In genomic region chr19:39557791-39558622, GRCh38 we compare ENCODE assay signal across 10 cellular contexts. TPM values are rescaled to one million over a fixed set of nuclear protein-coding genes. Genes with fewer than 3 reads are reported as not detected.
DNase-seq lines count a peak whose midpoint lies in the region; ATAC-seq and TF ChIP-seq lines count a peak whose summit lies in the region.
"Had no signal": no experiment of that assay in that cellular context is flagged by ENCODE, and none has a peak within 500 bp of the region (broad histone marks: within the 10 kb centered on the region; RNA-seq: fewer than 3 reads in every experiment).

No MANE protein-coding gene starts in this region.

- peak overlapping the region; percentile 9; the same call in 1 of the 2 replicates for H3K4me3 ChIP-seq in MM.1S (ENCODE audit: low read length)
- H3K4me3 ChIP-seq in parathyroid adenoma (ENCODE audit: low read depth, low read length) = peak overlapping the region; percentile 21
- H3K4me3 ChIP-seq: skin epidermis had no signal

- H2AFZ ChIP-seq in MM.1S (ENCODE audit: low read length) (no peak overlapping the region), parathyroid adenoma (peak overlapping the region; percentile 89)

- peak overlapping the region; percentile 51 for H3K4me2 ChIP-seq in MM.1S (ENCODE audit: low read depth, low read length)
- H3K4me2 ChIP-seq in parathyroid adenoma (ENCODE audit: low read length) = peak overlapping the region; percentile 12

- H3K27me3 ChIP-seq in MM.1S (replicated peaks; ENCODE audit: insufficient read depth, low read length) (no peaks in the 10 kb centered on the region), parathyroid adenoma (ENCODE audit: control insufficient read depth, insufficient read depth, low read length) (no peaks in the 10 kb centered on the region)

- no peaks in the 10 kb centered on the region for H3K9me3 Mint-ChIP-seq in activated CD8-positive, alpha-beta T cell treated with anti-CD3 and anti-CD28 coated beads, Interleukin-2, amount 10 ng/mL, durations not matched to agents 7 days and 5 days (ENCODE audit: insufficient read depth)

- POLR2A ChIA-PET in activated CD8-positive, alpha-beta T cell treated with anti-CD3 and anti-CD28 coated beads, Interleukin-2, amount 10 ng/mL, durations not matched to agents 7 days and 5 days (lab: Charles Lee) = interaction anchor here (1.0 kb wide), 1 partner anchor 123 kb away, joined by 3 read pairs; no protein-coding TSS in a partner anchor

- H3K4me3 Mint-ChIP-seq in activated CD8-positive, alpha-beta T cell treated with anti-CD3 and anti-CD28 coated beads, Interleukin-2, amount 10 ng/mL, durations not matched to agents 7 days and 5 days = peak overlapping the region; percentile 55

- CTCF ChIA-PET in activated CD8-positive, alpha-beta T cell treated with anti-CD3 and anti-CD28 coated beads, Interleukin-2, amount 10 ng/mL, durations not matched to agents 7 days and 5 days (lab: Charles Lee) = no interaction called here

- DNase-seq in NOMO-1 (lab: John Stamatoyannopoulos, UW; ENCODE audit: unreplicated experiment in 2 of 2) (peak; percentile 11 to 63), NOMO-1 treated with dmso at 0.1 percent for 144 hours (lab: John Stamatoyannopoulos, UW; ENCODE audit: unreplicated experiment) (no peak), MM.1S (peak; percentile 78), AML-193 (lab: John Stamatoyannopoulos, UW) (no peak), sciatic nerve (ENCODE audit: low spot score) (no peak), LoVo (ENCODE audit: low spot score) (no peak)
- DNase-seq in activated CD8-positive, alpha-beta T cell treated with anti-CD3 and anti-CD28 coated beads, Interleukin-2, amount 10 ng/mL, durations not matched to agents 7 days and 5 days = peak; percentile 31

- H3K9ac ChIP-seq in MM.1S (ENCODE audit: low read length) (no peak overlapping the region), parathyroid adenoma (no peak overlapping the region)

- H3K36me3 ChIP-seq in MM.1S (replicated peaks; ENCODE audit: insufficient read depth, low read length) (no peaks in the 10 kb centered on the region), parathyroid adenoma (ENCODE audit: control insufficient read depth, insufficient read depth, low read length) (no peaks in the 10 kb centered on the region)

- H3K27ac Mint-ChIP-seq in activated CD8-positive, alpha-beta T cell treated with anti-CD3 and anti-CD28 coated beads, Interleukin-2, amount 10 ng/mL, durations not matched to agents 7 days and 5 days = peak overlapping the region; percentile 90

- H3K9me3 ChIP-seq in MM.1S (replicated peaks; ENCODE audit: insufficient read depth, low read length) (no peaks in the 10 kb centered on the region), parathyroid adenoma (ENCODE audit: control insufficient read depth, low read length) (no peaks in the 10 kb centered on the region)

- no peaks in the 10 kb centered on the region for H3K36me3 Mint-ChIP-seq in activated CD8-positive, alpha-beta T cell treated with anti-CD3 and anti-CD28 coated beads, Interleukin-2, amount 10 ng/mL, durations not matched to agents 7 days and 5 days (ENCODE audit: low read depth)

- peak; percentile 70 for ATAC-seq in activated CD8-positive, alpha-beta T cell treated with anti-CD3 and anti-CD28 coated beads, Interleukin-2, amount 10 ng/mL, durations not matched to agents 7 days and 5 days
- no peak for ATAC-seq in sciatic nerve

- no peak for TF ChIP-seq CTCF in MM.1S (IDR thresholded peaks at IDR 0.05; ENCODE audit: low read length)
- no peak for TF ChIP-seq CTCF in parathyroid adenoma (IDR thresholded peaks at IDR 0.05)

- H3K27ac ChIP-seq in MM.1S (ENCODE audit: low read length) (no peak overlapping the region; the same call in 1 of the 2 replicates), parathyroid adenoma (peak overlapping the region; percentile 48)

- H3K4me1 Mint-ChIP-seq in activated CD8-positive, alpha-beta T cell treated with anti-CD3 and anti-CD28 coated beads, Interleukin-2, amount 10 ng/mL, durations not matched to agents 7 days and 5 days (ENCODE audit: low read depth) = peaks cover 27% of the 10 kb centered on the region

- no peaks in the 10 kb centered on the region for H4K20me1 ChIP-seq in MM.1S (ENCODE audit: insufficient read depth, low read length)

- H3K27me3 Mint-ChIP-seq in activated CD8-positive, alpha-beta T cell treated with anti-CD3 and anti-CD28 coated beads, Interleukin-2, amount 10 ng/mL, durations not matched to agents 7 days and 5 days (ENCODE audit: low read depth) = peaks cover 3% of the 10 kb centered on the region

- H3F3A ChIP-seq in MM.1S (ENCODE audit: insufficient read depth, low read length) = peaks cover 11% of the 10 kb centered on the region

- H3K79me2 ChIP-seq in MM.1S (ENCODE audit: low read length) = no peaks in the 10 kb centered on the region
- H3K79me2 ChIP-seq in parathyroid adenoma = no peaks in the 10 kb centered on the region

- H3K4me1 ChIP-seq in MM.1S (ENCODE audit: low read length) = peaks cover 18% of the 10 kb centered on the region
- H3K4me1 ChIP-seq in parathyroid adenoma = peaks cover 13% of the 10 kb centered on the region

- H3K9me2 ChIP-seq in MM.1S (replicated peaks; ENCODE audit: insufficient read depth, low read length) = no peaks in the 10 kb centered on the region

- intact Hi-C loops in sciatic nerve (cut with DNase I) = no loop called here

RNA-seq across cellular contexts. Expression of gene EID2, which starts 18.0 kb away (rescaled TPM):
- 10 to 100 TPM; 18.9 to 19.9 TPM for total RNA-seq in activated CD8-positive, alpha-beta T cell treated with anti-CD3 and anti-CD28 coated beads, Interleukin-2, amount 10 ng/mL, durations not matched to agents 7 days and 5 days
- total RNA-seq in sciatic nerve = 11.8 TPM

RNA-seq across cellular contexts. Expression of gene EID2B, which starts 25.4 kb away (rescaled TPM):
- 1 to 10 TPM; 4.1 to 4.3 TPM for total RNA-seq in activated CD8-positive, alpha-beta T cell treated with anti-CD3 and anti-CD28 coated beads, Interleukin-2, amount 10 ng/mL, durations not matched to agents 7 days and 5 days
- total RNA-seq in sciatic nerve = 4.3 TPM

RNA-seq across cellular contexts. Expression of gene SELENOV, which starts 43.1 kb away (rescaled TPM):
- total RNA-seq in activated CD8-positive, alpha-beta T cell treated with anti-CD3 and anti-CD28 coated beads, Interleukin-2, amount 10 ng/mL, durations not matched to agents 7 days and 5 days = not detected
- not detected for total RNA-seq in sciatic nerve
- total RNA-seq: dermis microvascular lymphatic vessel endothelial cell had no signal

RNA-seq across cellular contexts. Expression of gene LGALS13, which starts 44.3 kb away (rescaled TPM):
- total RNA-seq in activated CD8-positive, alpha-beta T cell treated with anti-CD3 and anti-CD28 coated beads, Interleukin-2, amount 10 ng/mL, durations not matched to agents 7 days and 5 days = not detected
- not detected for total RNA-seq in sciatic nerve
- total RNA-seq: dermis microvascular lymphatic vessel endothelial cell had no signal

RNA-seq across cellular contexts. Expression of gene DLL3, which starts 59.3 kb away (rescaled TPM):
- total RNA-seq in activated CD8-positive, alpha-beta T cell treated with anti-CD3 and anti-CD28 coated beads, Interleukin-2, amount 10 ng/mL, durations not matched to agents 7 days and 5 days = under 1 TPM; 0.26 to 0.29 TPM
- not detected for total RNA-seq in sciatic nerve

Comparison
In these comparisons a context has a peak if more than half of its experiments do, and no peak if none do; other contexts are left out.
1. DNase-seq: peak in NOMO-1 (2 of 2), MM.1S (single experiment) and activated CD8-positive, alpha-beta T cell treated with anti-CD3 and anti-CD28 coated beads, Interleukin-2, amount 10 ng/mL, durations not matched to agents 7 days and 5 days (single experiment); none in NOMO-1 treated with dmso at 0.1 percent for 144 hours (single experiment), AML-193 (0 of 2), sciatic nerve (single experiment) and LoVo (single experiment).